Comparison of ENCODE assay signal across 9 cellular contexts in genomic region chr6:119138906-119139541, GRCh38.
DNase-seq lines count a peak whose midpoint lies in the region; ATAC-seq and TF ChIP-seq lines count a peak whose summit lies in the region.
"Had no signal": no experiment of that assay in that cellular context is flagged by ENCODE, and none has a peak within 500 bp of the region (broad histone marks: within the 10 kb centered on the region; RNA-seq: fewer than 3 reads in every experiment).

No MANE protein-coding gene starts in this region.

- no peaks in the 10 kb centered on the region for H3K9me3 ChIP-seq in A673 (ENCODE audit: low read depth, low read length, poor library complexity, severe bottlenecking)

- no TSS peak for BruUV-seq in A673 (replicated peaks; lab: Mats Ljungman, UMichigan)

- peak; percentile 81 for ATAC-seq in GM19467 (IDR thresholded peaks at IDR 0.05; ENCODE audit: unreplicated experiment)
- ATAC-seq in HG03139 (IDR thresholded peaks at IDR 0.05; ENCODE audit: unreplicated experiment): peak; percentile 70

- peaks cover 15% of the 10 kb centered on the region for H3K4me1 ChIP-seq in ACC112 (ENCODE audit: control insufficient read depth, insufficient read depth, low read length, unreplicated experiment)
- H3K4me1 ChIP-seq in A673 (ENCODE audit: insufficient read depth, low read length, poor library complexity, severe bottlenecking): no peaks in the 10 kb centered on the region

- CTCF ChIA-PET in A673 (lab: Charles Lee): no interaction called here

- TF ChIP-seq CTCF in A673 (conservative IDR thresholded peaks at IDR 0.05; ENCODE audit: low read depth, low read length): no peak

- H3K27ac ChIP-seq in ACC112 (ENCODE audit: low read depth, low read length) (no peak overlapping the region), A673 (ENCODE audit: low read depth, low read length, poor library complexity, severe bottlenecking) (no peak overlapping the region)

- H3K27me3 ChIP-seq in ACC112 (ENCODE audit: insufficient read depth, low read length) (no peaks in the 10 kb centered on the region), A673 (replicated peaks; ENCODE audit: insufficient read depth, low read depth, low read length, poor library complexity) (no peaks in the 10 kb centered on the region)

- no peak overlapping the region for H3K4me3 ChIP-seq in ACC112 (ENCODE audit: low read depth, low read length)
- no peak overlapping the region for H3K4me3 ChIP-seq in A673 (ENCODE audit: low read depth, low read length, poor library complexity, severe bottlenecking)

- no peaks in the 10 kb centered on the region for H3K79me2 ChIP-seq in ACC112 (ENCODE audit: control insufficient read depth, insufficient read depth, low read length, unreplicated experiment)

- no peaks in the 10 kb centered on the region for H3K36me3 ChIP-seq in ACC112 (ENCODE audit: insufficient read depth, low read length)
- no peaks in the 10 kb centered on the region for H3K36me3 ChIP-seq in A673 (ENCODE audit: insufficient read depth, low read length, poor library complexity, severe bottlenecking)

- intact Hi-C loops in A673 (cut with micrococcal nuclease; ENCODE audit: unreplicated experiment): no loop called here

- POLR2A ChIA-PET in A673 (lab: Charles Lee; ENCODE audit: low non-redundant PET): no interaction called here

- peak overlapping the region; percentile 84 for H2AFZ ChIP-seq in ACC112 (ENCODE audit: low read length, unreplicated experiment)

- DNase-seq in astrocyte of the hippocampus (ENCODE audit: low read depth, low spot score) (peak; percentile 22), C1 segment of cervical spinal cord (lab: John Stamatoyannopoulos, UW) (no peak), A673 (ENCODE audit: low spot score) (no peak), NCI-H1092 treated with DMSO at 0.1 percent for 48 hours (lab: John Stamatoyannopoulos, UW) (no peak)
- no peak for DNase-seq in activated naive CD4-positive, alpha-beta T cell treated with anti-CD3 and anti-CD28 coated beads, Interleukin-2, amount 50 U/mL, for 16 hours
- DNase-seq: amniotic stem cell had no signal
